Comparison of ENCODE assay signal across 28 cellular contexts in genomic region chr11:80097146-80097545, GRCh38.
"Had no signal": no experiment of that assay in that cellular context is flagged by ENCODE, and none has a peak within 500 bp of the region (broad histone marks: within the 10 kb centered on the region; RNA-seq: fewer than 3 reads in every experiment).

No MANE protein-coding gene starts in this region.

- H3K27ac ChIP-seq: ascending aorta, cardiac muscle cell, SJSA1 had no signal

- DNase-seq: activated B cell treated with CpG ODN at 0.5 μM for 24 hours; activated CD4-positive, alpha-beta T cell treated with anti-CD3 and anti-CD28 coated beads for 1 hour; activated CD4-positive, alpha-beta T cell treated with anti-CD3 and anti-CD28 coated beads, Interleukin-2, amount 10 ng/mL, durations not matched to agents 24 days and 14 days; activated CD4-positive, alpha-beta T cell treated with anti-CD3 and anti-CD28 coated beads, Interleukin-2, amount 50 U/mL, for 48 hours; activated CD8-positive, alpha-beta memory T cell treated with anti-CD3 and anti-CD28 coated beads, Interleukin-2, amount 10 ng/mL, durations not matched to agents 7 days and 5 days; activated effector memory CD4-positive, alpha-beta T cell treated with anti-CD3 and anti-CD28 coated beads, Interleukin-2, amount 50 U/mL, for 16 hours; activated naive CD4-positive, alpha-beta T cell treated with Interleukin-2 at 50 U/mL for 16 hours; activated naive CD8-positive, alpha-beta T cell treated with anti-CD3 and anti-CD28 coated beads, Interleukin-2, amount 50 U/mL, for 24 hours; activated T-cell treated with anti-CD3 and anti-CD28 coated beads, Interleukin-2, amount 50 U/mL, for 24 hours; Kasumi-1; KBM-7; NCI-H1048; NCI-H146; NCI-H187 treated with DMSO at 0.1 percent for 48 hours; NCI-H2081 treated with DMSO at 0.1 percent for 48 hours; NCI-H446; NCI-H524; Right ventricle myocardium superior; RPMI8226; T-helper 17 cell; T-helper 9 cell had no signal

- H3K4me3 ChIP-seq: ascending aorta, cardiac muscle cell, SJSA1 had no signal

- H3K27ac Mint-ChIP-seq: activated B cell treated with CpG ODN at 0.5 μM for 24 hours; activated CD4-positive, alpha-beta T cell treated with anti-CD3 and anti-CD28 coated beads, Interleukin-2, amount 10 ng/mL, durations not matched to agents 24 days and 14 days; activated CD8-positive, alpha-beta memory T cell treated with anti-CD3 and anti-CD28 coated beads, Interleukin-2, amount 10 ng/mL, durations not matched to agents 7 days and 5 days; activated naive CD4-positive, alpha-beta T cell treated with anti-CD3 and anti-CD28 coated beads, Interleukin-2, amount 50 U/mL, for 72 hours; activated naive CD8-positive, alpha-beta T cell treated with anti-CD3 and anti-CD28 coated beads, Interleukin-2, amount 50 U/mL, for 24 hours; activated T-cell treated with anti-CD3 and anti-CD28 coated beads, Interleukin-2, amount 50 U/mL, for 24 hours; activated T-helper 1 cell treated with anti-CD3 and anti-CD28 coated beads, Interleukin-12 subunit alpha, Interleukin-12 subunit beta, Interleukin-2, Interleukin-4 antibody, amounts not matched to agents 30 ng/mL and 10 ng/mL and 1 ng/mL, durations not matched to agents 14 hours and 24 hours and 36 hours; brain; T-helper 17 cell had no signal

- H3K9me3 ChIP-seq: SJSA1 had no signal

- H3K36me3 Mint-ChIP-seq: activated CD8-positive, alpha-beta memory T cell treated with anti-CD3 and anti-CD28 coated beads, Interleukin-2, amount 10 ng/mL, durations not matched to agents 7 days and 5 days; brain had no signal

- H3K27me3 ChIP-seq: ascending aorta, cardiac muscle cell, SJSA1 had no signal

- H3K4me3 Mint-ChIP-seq: activated B cell treated with CpG ODN at 0.5 μM for 24 hours; activated CD4-positive, alpha-beta T cell treated with anti-CD3 and anti-CD28 coated beads, Interleukin-2, amount 10 ng/mL, durations not matched to agents 24 days and 14 days; activated CD8-positive, alpha-beta memory T cell treated with anti-CD3 and anti-CD28 coated beads, Interleukin-2, amount 10 ng/mL, durations not matched to agents 7 days and 5 days; activated naive CD8-positive, alpha-beta T cell treated with anti-CD3 and anti-CD28 coated beads, Interleukin-2, amount 50 U/mL, for 24 hours; activated T-cell treated with anti-CD3 and anti-CD28 coated beads, Interleukin-2, amount 50 U/mL, for 24 hours; activated T-helper 1 cell treated with anti-CD3 and anti-CD28 coated beads, Interleukin-12 subunit alpha, Interleukin-12 subunit beta, Interleukin-2, Interleukin-4 antibody, amounts not matched to agents 30 ng/mL and 10 ng/mL and 1 ng/mL, durations not matched to agents 14 hours and 24 hours and 36 hours; brain; T-helper 17 cell had no signal

- H3K9me3 Mint-ChIP-seq: activated CD4-positive, alpha-beta T cell treated with anti-CD3 and anti-CD28 coated beads, Interleukin-2, amount 10 ng/mL, durations not matched to agents 24 days and 14 days had no signal

- H3K4me1 ChIP-seq: ascending aorta had no signal

- H3K4me1 Mint-ChIP-seq: activated B cell treated with CpG ODN at 0.5 μM for 24 hours; activated CD4-positive, alpha-beta T cell treated with anti-CD3 and anti-CD28 coated beads, Interleukin-2, amount 10 ng/mL, durations not matched to agents 24 days and 14 days; activated CD8-positive, alpha-beta memory T cell treated with anti-CD3 and anti-CD28 coated beads, Interleukin-2, amount 10 ng/mL, durations not matched to agents 7 days and 5 days; activated naive CD8-positive, alpha-beta T cell treated with anti-CD3 and anti-CD28 coated beads, Interleukin-2, amount 50 U/mL, for 24 hours; brain; T-helper 17 cell had no signal

- ATAC-seq: activated CD8-positive, alpha-beta memory T cell treated with anti-CD3 and anti-CD28 coated beads, Interleukin-2, amount 10 ng/mL, durations not matched to agents 7 days and 5 days; activated naive CD4-positive, alpha-beta T cell treated with anti-CD3 and anti-CD28 coated beads, Interleukin-2, amount 50 U/mL, for 72 hours; activated naive CD8-positive, alpha-beta T cell treated with anti-CD3 and anti-CD28 coated beads, Interleukin-2, amount 50 U/mL, for 24 hours; Panc1; T-helper 17 cell had no signal

- H3K36me3 ChIP-seq: ascending aorta, cardiac muscle cell, SJSA1 had no signal

- H3K27me3 Mint-ChIP-seq: activated B cell treated with CpG ODN at 0.5 μM for 24 hours; activated CD4-positive, alpha-beta T cell treated with anti-CD3 and anti-CD28 coated beads, Interleukin-2, amount 10 ng/mL, durations not matched to agents 24 days and 14 days; activated CD8-positive, alpha-beta memory T cell treated with anti-CD3 and anti-CD28 coated beads, Interleukin-2, amount 10 ng/mL, durations not matched to agents 7 days and 5 days; activated naive CD8-positive, alpha-beta T cell treated with anti-CD3 and anti-CD28 coated beads, Interleukin-2, amount 50 U/mL, for 24 hours; activated T-cell treated with anti-CD3 and anti-CD28 coated beads, Interleukin-2, amount 50 U/mL, for 24 hours; T-helper 17 cell had no signal
